8 cellular contexts compared by ENCODE assay signal in genomic region chr11:66429983-66430602, GRCh38. TPM values are rescaled to one million over a fixed set of nuclear protein-coding genes. Genes with fewer than 3 reads are reported as not detected.
DNase-seq lines count a peak whose midpoint lies in the region; ATAC-seq and TF ChIP-seq lines count a peak whose summit lies in the region.

No MANE protein-coding gene starts in this region.

- peaks cover 6 to 9% of the 10 kb centered on the region in 2 donors for H3K36me3 Mint-ChIP-seq in activated naive CD4-positive, alpha-beta T cell treated with anti-CD3 and anti-CD28 coated beads, Interleukin-2, amount 50 U/mL, for 72 hours

- no peaks in the 10 kb centered on the region for H3K79me2 ChIP-seq in DND-41 (ENCODE audit: insufficient read depth, low read length)

- no peak overlapping the region for H3K27ac ChIP-seq in DND-41 (ENCODE audit: low read length)
- no peak overlapping the region for H3K27ac ChIP-seq in cardiac muscle cell

- peak overlapping the region in 1 of 2 donors; percentile 25 for H3K27ac Mint-ChIP-seq in activated naive CD4-positive, alpha-beta T cell treated with anti-CD3 and anti-CD28 coated beads, Interleukin-2, amount 50 U/mL, for 72 hours

- H3K4me1 ChIP-seq in DND-41 (ENCODE audit: insufficient read depth, low read length) (no peaks in the 10 kb centered on the region), cardiac muscle cell (ENCODE audit: low read depth) (no peaks in the 10 kb centered on the region)

- H3K9me3 Mint-ChIP-seq in activated naive CD4-positive, alpha-beta T cell treated with anti-CD3 and anti-CD28 coated beads, Interleukin-2, amount 50 U/mL, for 72 hours = no peaks in the 10 kb centered on the region

- H3K4me3 ChIP-seq in DND-41 (ENCODE audit: low read depth in 1 of 2, low read length in 2 of 2) (no peak overlapping the region), cardiac muscle cell (no peak overlapping the region)

- peak; percentile 96 for ATAC-seq in DND-41 (ENCODE audit: insufficient read depth, low read depth)
- peak; percentile 90 to 97 for ATAC-seq in activated naive CD4-positive, alpha-beta T cell treated with anti-CD3 and anti-CD28 coated beads, Interleukin-2, amount 50 U/mL, for 72 hours
- no peak for ATAC-seq in HG02610 (IDR thresholded peaks at IDR 0.05; ENCODE audit: unreplicated experiment)
- no peak for ATAC-seq in GM19397 (IDR thresholded peaks at IDR 0.05; ENCODE audit: unreplicated experiment)

- H3K9ac ChIP-seq in DND-41 (ENCODE audit: low read depth, low read length) = no peak overlapping the region

- H3K4me2 ChIP-seq in DND-41 (ENCODE audit: insufficient read depth, low read length) = no peak overlapping the region

- H3K9me3 ChIP-seq in DND-41 (ENCODE audit: insufficient read depth, low read length, severe bottlenecking) = no peaks in the 10 kb centered on the region
- no peaks in the 10 kb centered on the region for H3K9me3 ChIP-seq in cardiac muscle cell (ENCODE audit: low read depth)

- H3K36me3 ChIP-seq in DND-41 (ENCODE audit: insufficient read depth, low read length) (peaks cover 2% of the 10 kb centered on the region; the same call in 1 of the 2 replicates), cardiac muscle cell (peaks cover 5% of the 10 kb centered on the region)

- peak; percentile 93 for TF ChIP-seq CTCF in DND-41 (IDR thresholded peaks at IDR 0.05; ENCODE audit: borderline replicate concordance, extremely low read depth, low read length, poor library complexity, severe bottlenecking)
- TF ChIP-seq CTCF in cardiac muscle cell (IDR thresholded peaks at IDR 0.05; ENCODE audit: low read depth, low read length) = peak; percentile 85

- DNase-seq in DND-41 (peak; percentile 73), MV-4-11 (lab: John Stamatoyannopoulos, UW) (peak; percentile 65), SKM-1 (lab: John Stamatoyannopoulos, UW; ENCODE audit: unreplicated experiment) (peak; percentile 72), cardiac muscle cell (ENCODE audit: low read depth in 1 of 2, low spot score in 1 of 2) (peak; percentile 85 to 94), pulmonary artery endothelial cell (ENCODE audit: low read depth, low spot score) (peak; percentile 19)
- DNase-seq in activated naive CD4-positive, alpha-beta T cell treated with anti-CD3 and anti-CD28 coated beads, Interleukin-2, amount 50 U/mL, for 72 hours (ENCODE audit: low spot score in 2 of 2) = peak; percentile 75 to 83

- H3K27me3 ChIP-seq in DND-41 (ENCODE audit: insufficient read depth, low read length, poor library complexity) (no peaks in the 10 kb centered on the region), cardiac muscle cell (no peaks in the 10 kb centered on the region)

- H4K20me1 ChIP-seq in DND-41 (ENCODE audit: insufficient read depth, low read length) = no peaks in the 10 kb centered on the region; the same call in 1 of the 2 replicates

- H2AFZ ChIP-seq in DND-41 (ENCODE audit: low read depth, low read length) = no peak overlapping the region

RNA-seq across cellular contexts. Expression of gene MRPL11, which starts 8.6 kb away (rescaled TPM):
- 100 to 1,000 TPM in 1 of 2 donors, 10 to 100 TPM in 1; 81.9 to 131 TPM for total RNA-seq in activated naive CD4-positive, alpha-beta T cell treated with anti-CD3 and anti-CD28 coated beads, Interleukin-2, amount 50 U/mL, for 72 hours
- total RNA-seq in cardiac muscle cell = 48.4 and 70.3 TPM in 2 replicates
- polyA plus RNA-seq in cardiac muscle cell = 64.1 and 75.8 TPM in 2 replicates
- total RNA-seq in pulmonary artery endothelial cell = 46.9 and 48.5 TPM in 2 replicates

RNA-seq across cellular contexts. Expression of gene NPAS4, which starts 9.3 kb away (rescaled TPM):
- under 1 TPM; 0.09 to 0.47 TPM for total RNA-seq in activated naive CD4-positive, alpha-beta T cell treated with anti-CD3 and anti-CD28 coated beads, Interleukin-2, amount 50 U/mL, for 72 hours
- 1.2 TPM in 2 replicates for total RNA-seq in cardiac muscle cell
- polyA plus RNA-seq in cardiac muscle cell = 1.5 TPM in 1 of 2 replicates, not detected in the other
- not detected in 2 replicates for total RNA-seq in pulmonary artery endothelial cell

RNA-seq across cellular contexts. Expression of gene PELI3, which starts 36.6 kb away (rescaled TPM):
- total RNA-seq in activated naive CD4-positive, alpha-beta T cell treated with anti-CD3 and anti-CD28 coated beads, Interleukin-2, amount 50 U/mL, for 72 hours = 1 to 10 TPM; 4.2 to 8.5 TPM
- total RNA-seq in cardiac muscle cell (19.9 and 30.9 TPM in 2 replicates), pulmonary artery endothelial cell (4.0 and 5.2 TPM in 2 replicates)
- polyA plus RNA-seq in cardiac muscle cell = 16.4 and 20.5 TPM in 2 replicates

RNA-seq across cellular contexts. Expression of gene DPP3, which starts 50.1 kb away (rescaled TPM):
- total RNA-seq in activated naive CD4-positive, alpha-beta T cell treated with anti-CD3 and anti-CD28 coated beads, Interleukin-2, amount 50 U/mL, for 72 hours = 10 to 100 TPM; 60.4 to 96.4 TPM
- total RNA-seq in cardiac muscle cell = 21.9 and 60.7 TPM in 2 replicates
- polyA plus RNA-seq in cardiac muscle cell = 20.8 and 44.9 TPM in 2 replicates
- total RNA-seq in pulmonary artery endothelial cell = 65.5 and 89.1 TPM in 2 replicates

RNA-seq across cellular contexts. Expression of gene SLC29A2, which starts 58.5 kb away (rescaled TPM):
- total RNA-seq in activated naive CD4-positive, alpha-beta T cell treated with anti-CD3 and anti-CD28 coated beads, Interleukin-2, amount 50 U/mL, for 72 hours = 10 to 100 TPM in 1 of 2 donors, 1 to 10 TPM in 1; 6.1 to 10.5 TPM
- total RNA-seq in cardiac muscle cell (30.2 and 36.8 TPM in 2 replicates), pulmonary artery endothelial cell (0.33 and 0.85 TPM in 2 replicates)
- polyA plus RNA-seq in cardiac muscle cell = 32.6 and 50.2 TPM in 2 replicates

Comparison
In these comparisons a context has a peak if more than half of its experiments do, and no peak if none do; other contexts are left out.
1. ATAC-seq: peak in DND-41 (single experiment) and activated naive CD4-positive, alpha-beta T cell treated with anti-CD3 and anti-CD28 coated beads, Interleukin-2, amount 50 U/mL, for 72 hours (2 of 2); none in HG02610 (single experiment) and GM19397 (single experiment).
2. DNase-seq: peak in every context shown above with its lines; median percentile 90 in cardiac muscle cell; 79 in activated naive CD4-positive, alpha-beta T cell treated with anti-CD3 and anti-CD28 coated beads, Interleukin-2, amount 50 U/mL, for 72 hours; 73 in DND-41; 72 in SKM-1; 65 in MV-4-11; 19 in pulmonary artery endothelial cell.